In genomic region chr7:1163121-1163520, GRCh38 we compare ENCODE assay signal across 23 cellular contexts. TPM values are rescaled to one million over a fixed set of nuclear protein-coding genes. Genes with fewer than 3 reads are reported as not detected.
A peak's percentile ranks its signal among the peaks of the same experiment; 100 is the strongest.
DNase-seq lines count a peak whose midpoint lies in the region; ATAC-seq, FAIRE-seq and TF ChIP-seq lines count a peak whose summit lies in the region.
"Had no signal": no experiment of that assay in that cellular context is flagged by ENCODE, and none has a peak within 500 bp of the region (broad histone marks: within the 10 kb centered on the region; RNA-seq: fewer than 3 reads in every experiment).

No MANE protein-coding gene starts in this region.

- peaks cover 11% of the 10 kb centered on the region for H4K20me1 ChIP-seq in astrocyte (ENCODE audit: insufficient read depth, low read length)

- peaks cover 16% of the 10 kb centered on the region for H3K4me1 ChIP-seq in astrocyte (ENCODE audit: insufficient read depth, low read length)

- H3K79me2 ChIP-seq in astrocyte (ENCODE audit: insufficient read depth, low read length): peaks cover 21% of the 10 kb centered on the region

- no peak for FAIRE-seq in astrocyte (lab: Jason Lieb, UNC)
- FAIRE-seq: G401.6, GM18507, GM19239, H54 had no signal

- H3K9me3 Mint-ChIP-seq in T-helper 2 cell treated with Interferon-gamma antibody and Interleukin-4, amounts not matched to agents 5 μg/mL and 100 μg/mL, for 36 hours: no peaks in the 10 kb centered on the region
- no peaks in the 10 kb centered on the region for H3K9me3 Mint-ChIP-seq in astrocyte (ENCODE audit: unreplicated experiment)

- H3K36me3 ChIP-seq in astrocyte (ENCODE audit: insufficient read depth, low read length): peaks cover under 1% of the 10 kb centered on the region
- H3K36me3 ChIP-seq: Peyer's patch had no signal

- H3K4me2 ChIP-seq in astrocyte (ENCODE audit: low read length): no peak overlapping the region
- H3K4me2 ChIP-seq: BLaER1 treated with 17β-estradiol and CSF1 and Interleukin-3, amounts not matched to agents 10 nM and 100 nM; KMS-11 had no signal

- no peak for TF ChIP-seq CTCF in astrocyte (IDR thresholded peaks at IDR 0.05; ENCODE audit: insufficient read depth, low read depth, low read length)

- no peaks in the 10 kb centered on the region for H3K27me3 ChIP-seq in astrocyte (ENCODE audit: insufficient read depth, low read length)
- H3K27me3 ChIP-seq: BLaER1 treated with 17β-estradiol and CSF1 and Interleukin-3, amounts not matched to agents 10 nM and 100 nM; Peyer's patch; SJSA1 had no signal

- no peaks in the 10 kb centered on the region for H3K9me3 ChIP-seq in astrocyte (ENCODE audit: insufficient read depth, low read depth, low read length)
- H3K9me3 ChIP-seq: BLaER1 treated with 17β-estradiol and CSF1 and Interleukin-3, amounts not matched to agents 10 nM and 100 nM; Peyer's patch; SJSA1 had no signal

- no peak overlapping the region for H3K27ac ChIP-seq in astrocyte (ENCODE audit: low read depth, low read length)
- H3K27ac ChIP-seq: BLaER1 treated with 17β-estradiol and CSF1 and Interleukin-3, amounts not matched to agents 10 nM and 100 nM; KMS-11; Peyer's patch; SJSA1 had no signal

- H2AFZ ChIP-seq in astrocyte (ENCODE audit: low read depth, low read length): no peak overlapping the region

- H3K27me3 Mint-ChIP-seq in T-helper 2 cell treated with Interferon-gamma antibody and Interleukin-4, amounts not matched to agents 5 μg/mL and 100 μg/mL, for 36 hours (ENCODE audit: low read depth): no peaks in the 10 kb centered on the region
- no peaks in the 10 kb centered on the region for H3K27me3 Mint-ChIP-seq in astrocyte (ENCODE audit: low read depth, unreplicated experiment)

- H3K27ac Mint-ChIP-seq in T-helper 2 cell treated with Interferon-gamma antibody and Interleukin-4, amounts not matched to agents 5 μg/mL and 100 μg/mL, for 36 hours: peak overlapping the region; percentile 15
- H3K27ac Mint-ChIP-seq in astrocyte (ENCODE audit: unreplicated experiment): peak overlapping the region; percentile 58

- peaks cover 8% of the 10 kb centered on the region for H3K36me3 Mint-ChIP-seq in T-helper 2 cell treated with Interferon-gamma antibody and Interleukin-4, amounts not matched to agents 5 μg/mL and 100 μg/mL, for 36 hours (ENCODE audit: low read depth)
- peaks cover 13% of the 10 kb centered on the region for H3K36me3 Mint-ChIP-seq in astrocyte (ENCODE audit: low read depth, unreplicated experiment)

- H3K4me3 Mint-ChIP-seq in T-helper 2 cell treated with Interferon-gamma antibody and Interleukin-4, amounts not matched to agents 5 μg/mL and 100 μg/mL, for 36 hours: no peak overlapping the region
- H3K4me3 Mint-ChIP-seq in astrocyte (ENCODE audit: unreplicated experiment): no peak overlapping the region

- no peak overlapping the region for H3K9ac ChIP-seq in astrocyte (ENCODE audit: low read length)
- H3K9ac ChIP-seq: BLaER1 treated with 17β-estradiol and CSF1 and Interleukin-3, amounts not matched to agents 10 nM and 100 nM; KMS-11 had no signal

- H3K4me3 ChIP-seq in astrocyte (ENCODE audit: insufficient read depth, low read depth, low read length): no peak overlapping the region
- H3K4me3 ChIP-seq: BLaER1 treated with 17β-estradiol and CSF1 and Interleukin-3, amounts not matched to agents 10 nM and 100 nM; Peyer's patch; SJSA1 had no signal

- no peak for DNase-seq in T-helper 2 cell treated with Interferon-gamma antibody and Interleukin-4, amounts not matched to agents 5 μg/mL and 100 μg/mL, for 36 hours (ENCODE audit: low spot score)
- DNase-seq in T-helper 2 cell (no peak), astrocyte (ENCODE audit: low read depth) (peak; percentile 15), kidney tubule cell (ENCODE audit: low spot score) (peak; percentile 78), renal cortical epithelial cell (ENCODE audit: low read depth) (peak; percentile 91), NCI-H69 (lab: John Stamatoyannopoulos, UW) (no peak), cortex of kidney (lab: John Stamatoyannopoulos, UW) (no peak)
- DNase-seq: IMR-90, NCI-H1105, NCI-H146, NCI-H2029 treated with DMSO at 0.1 percent for 48 hours, NCI-H226, NCI-H510A treated with DMSO at 0.1 percent for 48 hours, NCI-H82, Peyer's patch had no signal

- peaks cover 16% of the 10 kb centered on the region for H3K4me1 Mint-ChIP-seq in T-helper 2 cell treated with Interferon-gamma antibody and Interleukin-4, amounts not matched to agents 5 μg/mL and 100 μg/mL, for 36 hours (ENCODE audit: low read depth)
- peaks cover 10% of the 10 kb centered on the region for H3K4me1 Mint-ChIP-seq in astrocyte (ENCODE audit: low read depth, unreplicated experiment)

- no peak for ATAC-seq in GM19023 (IDR thresholded peaks at IDR 0.05; ENCODE audit: unreplicated experiment)

RNA-seq across cellular contexts. Expression of gene ZFAND2A, which starts 3.1 kb away (rescaled TPM):
- total RNA-seq in astrocyte: 40.1 and 45.5 TPM in 2 replicates
- 9.9 and 21.4 TPM in 2 replicates for total RNA-seq in renal cortical epithelial cell

Comparison
In these comparisons a context has a peak if more than half of its experiments do, and no peak if none do; other contexts are left out.
1. DNase-seq: peak in astrocyte (single experiment), kidney tubule cell (single experiment) and renal cortical epithelial cell (single experiment); none in T-helper 2 cell treated with Interferon-gamma antibody and Interleukin-4, amounts not matched to agents 5 μg/mL and 100 μg/mL, for 36 hours (single experiment), T-helper 2 cell (0 of 5), NCI-H69 (single experiment) and cortex of kidney (single experiment).